16 cellular contexts compared by ENCODE assay signal in genomic region chr5:14793851-14794250, GRCh38.
DNase-seq lines count a peak whose midpoint lies in the region; ATAC-seq and TF ChIP-seq lines count a peak whose summit lies in the region.
"Had no signal": no experiment of that assay in that cellular context is flagged by ENCODE, and none has a peak within 500 bp of the region (broad histone marks: within the 10 kb centered on the region; RNA-seq: fewer than 3 reads in every experiment).

No MANE protein-coding gene starts in this region.

- H3K36me3 Mint-ChIP-seq in T-cell = peaks cover 49% of the 10 kb centered on the region
- peaks cover 7 to 42% (median 33%) of the 10 kb centered on the region in 5 donors for H3K36me3 Mint-ChIP-seq in naive thymus-derived CD4-positive, alpha-beta T cell

- no peaks in the 10 kb centered on the region for H3K9me3 Mint-ChIP-seq in T-cell
- peaks cover 0 to 1% (median 0%) of the 10 kb centered on the region in 11 donors for H3K9me3 Mint-ChIP-seq in naive thymus-derived CD4-positive, alpha-beta T cell
- H3K9me3 Mint-ChIP-seq: CD8-positive, alpha-beta memory T cell had no signal

- H3K4me1 Mint-ChIP-seq in T-cell = peaks cover 70 to 82% (median 72%) of the 10 kb centered on the region in 3 donors
- H3K4me1 Mint-ChIP-seq in naive thymus-derived CD4-positive, alpha-beta T cell = peaks cover 23 to 92% (median 80%) of the 10 kb centered on the region in 7 donors

- H3K4me3 ChIP-seq in left ventricle myocardium inferior = no peak overlapping the region
- no peak overlapping the region for H3K4me3 ChIP-seq in naive thymus-derived CD4-positive, alpha-beta T cell (ENCODE audit: low read length)
- H3K4me3 ChIP-seq: PC-9 had no signal

- H3K36me3 ChIP-seq in left ventricle myocardium inferior = no peaks in the 10 kb centered on the region
- H3K36me3 ChIP-seq in naive thymus-derived CD4-positive, alpha-beta T cell (ENCODE audit: control insufficient read depth in 2 of 3, insufficient read depth in 3 of 3, low read length in 3 of 3) = peaks cover 0 to 7% (median 0%) of the 10 kb centered on the region in 3 experiments

- intact Hi-C loops in cardiac septum (cut with DNase I) = no loop called here
- intact Hi-C loops in left ventricle myocardium inferior (cut with micrococcal nuclease) = no loop called here
- intact Hi-C loops in naive thymus-derived CD4-positive, alpha-beta T cell (cut with micrococcal nuclease) = no loop called here

- no peak for ATAC-seq in T-cell (replicated peaks in 1 of 4)
- no peak for ATAC-seq in naive thymus-derived CD4-positive, alpha-beta T cell

- H3K27ac ChIP-seq in left ventricle myocardium inferior (replicated peaks) = no peak overlapping the region
- no peak overlapping the region for H3K27ac ChIP-seq in naive thymus-derived CD4-positive, alpha-beta T cell (ENCODE audit: low read depth, low read length)
- H3K27ac ChIP-seq: PC-9 had no signal

- DNase-seq in cardiac septum (ENCODE audit: low spot score) (peak; percentile 29), left ventricle myocardium inferior (no peak), T-cell (no peak), globus pallidus (ENCODE audit: low spot score) (no peak)
- DNase-seq in naive thymus-derived CD4-positive, alpha-beta T cell = no peak
- DNase-seq in NK-92 treated with Interleukin-12 subunit alpha and Interleukin-12 subunit beta, amount 100 ng/mL, for 24 hours (lab: John Stamatoyannopoulos, UW) = no peak
- DNase-seq in activated naive CD4-positive, alpha-beta T cell (lab: John Stamatoyannopoulos, UW) = no peak
- DNase-seq: CD8-positive, alpha-beta memory T cell; DND-41; Kasumi-1; MM.1S; NCI-H1105; NCI-H2081; NCI-H510A treated with DMSO at 0.1 percent for 48 hours; NCI-H774; PC-9 had no signal

- H3K4me1 ChIP-seq in left ventricle myocardium inferior = peaks cover 26% of the 10 kb centered on the region
- H3K4me1 ChIP-seq in naive thymus-derived CD4-positive, alpha-beta T cell (ENCODE audit: control insufficient read depth in 2 of 2, insufficient read depth in 2 of 2, low read length in 2 of 2) = peaks cover 0 to 36% of the 10 kb centered on the region in 2 donors

- H3K27me3 Mint-ChIP-seq in T-cell = no peaks in the 10 kb centered on the region
- no peaks in the 10 kb centered on the region for H3K27me3 Mint-ChIP-seq in naive thymus-derived CD4-positive, alpha-beta T cell
- H3K27me3 Mint-ChIP-seq: CD8-positive, alpha-beta memory T cell had no signal

- POLR2A ChIA-PET in T-cell (lab: Charles Lee) = no interaction called here
- POLR2A ChIA-PET in naive thymus-derived CD4-positive, alpha-beta T cell (lab: Charles Lee) = interaction anchor here (0.6 kb wide), 1 partner anchor 55 kb away, joined by 3 read pairs; no protein-coding TSS in a partner anchor

- CTCF ChIA-PET in T-cell (lab: Charles Lee) = interaction anchor here in 1 of 2 donors (1.0 kb wide), 1 partner anchor 86 kb away, joined by 3 read pairs; no protein-coding TSS in a partner anchor
- CTCF ChIA-PET in naive thymus-derived CD4-positive, alpha-beta T cell (lab: Charles Lee) = no interaction called here

- peak overlapping the region; percentile 6 to 74 for H3K27ac Mint-ChIP-seq in T-cell
- H3K27ac Mint-ChIP-seq in naive thymus-derived CD4-positive, alpha-beta T cell = peak overlapping the region in 7 of 9 donors; percentile 20 to 89 (median 78)

- no peaks in the 10 kb centered on the region for H3K9me3 ChIP-seq in left ventricle myocardium inferior (replicated peaks)
- no peaks in the 10 kb centered on the region for H3K9me3 ChIP-seq in naive thymus-derived CD4-positive, alpha-beta T cell (ENCODE audit: control insufficient read depth in 2 of 3, low read length in 3 of 3)

- H3K27me3 ChIP-seq in left ventricle myocardium inferior (ENCODE audit: low read depth) = no peaks in the 10 kb centered on the region
- H3K27me3 ChIP-seq in naive thymus-derived CD4-positive, alpha-beta T cell (ENCODE audit: control insufficient read depth in 2 of 2, insufficient read depth in 2 of 2, low read length in 2 of 2) = no peaks in the 10 kb centered on the region

- H3K4me3 Mint-ChIP-seq in T-cell = no peak overlapping the region
- H3K4me3 Mint-ChIP-seq in naive thymus-derived CD4-positive, alpha-beta T cell = peak overlapping the region in 4 of 10 donors; percentile 2 to 53 (median 22)
- H3K4me3 Mint-ChIP-seq: CD8-positive, alpha-beta memory T cell had no signal

- no peak for TF ChIP-seq CTCF in left ventricle myocardium inferior (IDR thresholded peaks at IDR 0.05; ENCODE audit: borderline replicate concordance)
